ENCODE assay signal across 1 cellular context in the genomic region with DNA sequence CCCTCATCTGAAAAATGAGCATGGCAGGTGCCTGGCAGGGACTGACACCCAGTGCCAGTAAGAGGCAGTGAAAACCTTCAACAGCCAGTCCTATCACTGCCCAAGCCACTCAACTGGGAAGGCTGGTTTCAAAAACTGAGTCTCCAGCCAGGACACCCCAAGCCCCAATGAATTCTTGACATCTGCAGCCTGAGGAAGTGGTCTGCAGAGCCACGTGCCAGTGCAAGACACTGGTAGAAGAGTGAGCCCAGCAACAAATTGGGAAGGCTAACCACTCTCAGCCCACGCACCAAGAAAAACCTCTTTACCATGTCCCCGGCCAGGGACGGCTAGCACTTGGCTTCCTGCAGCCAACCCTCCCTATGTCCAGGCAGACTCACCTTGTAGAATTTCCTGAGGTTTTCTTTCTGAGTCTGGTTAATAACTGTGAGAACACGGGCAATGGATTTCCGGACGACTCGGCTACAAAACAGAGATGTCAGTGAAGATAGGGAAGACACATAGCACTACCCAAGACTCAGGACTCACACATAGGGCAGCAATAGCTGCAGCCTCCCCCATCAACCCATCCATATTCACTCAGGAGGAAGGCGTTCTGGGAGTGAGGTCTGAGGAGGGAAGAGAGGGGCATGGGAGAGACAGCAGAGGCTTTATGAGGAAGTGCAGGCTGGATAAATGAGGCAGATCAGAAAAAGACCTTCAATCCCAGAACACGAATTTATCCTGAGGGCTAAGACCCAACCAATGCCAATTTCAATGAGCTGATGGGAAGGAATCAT.
TF ChIP-seq lines count a peak whose summit lies in the region.

No MANE protein-coding gene starts in this region.

TF ChIP-seq in endothelial cell of umbilical vein, 7 proteins besides CTCF, POLR2A, EP300 and RAD21 (continued from another document):
- TF ChIP-seq JUN (IDR thresholded peaks at IDR 0.05; ENCODE audit: borderline replicate concordance, insufficient read depth, insufficient read length, low read depth) (no peak), MYC (IDR thresholded peaks at IDR 0.05; ENCODE audit: low read depth, low read length) (no peak)
